In the genomic region with DNA sequence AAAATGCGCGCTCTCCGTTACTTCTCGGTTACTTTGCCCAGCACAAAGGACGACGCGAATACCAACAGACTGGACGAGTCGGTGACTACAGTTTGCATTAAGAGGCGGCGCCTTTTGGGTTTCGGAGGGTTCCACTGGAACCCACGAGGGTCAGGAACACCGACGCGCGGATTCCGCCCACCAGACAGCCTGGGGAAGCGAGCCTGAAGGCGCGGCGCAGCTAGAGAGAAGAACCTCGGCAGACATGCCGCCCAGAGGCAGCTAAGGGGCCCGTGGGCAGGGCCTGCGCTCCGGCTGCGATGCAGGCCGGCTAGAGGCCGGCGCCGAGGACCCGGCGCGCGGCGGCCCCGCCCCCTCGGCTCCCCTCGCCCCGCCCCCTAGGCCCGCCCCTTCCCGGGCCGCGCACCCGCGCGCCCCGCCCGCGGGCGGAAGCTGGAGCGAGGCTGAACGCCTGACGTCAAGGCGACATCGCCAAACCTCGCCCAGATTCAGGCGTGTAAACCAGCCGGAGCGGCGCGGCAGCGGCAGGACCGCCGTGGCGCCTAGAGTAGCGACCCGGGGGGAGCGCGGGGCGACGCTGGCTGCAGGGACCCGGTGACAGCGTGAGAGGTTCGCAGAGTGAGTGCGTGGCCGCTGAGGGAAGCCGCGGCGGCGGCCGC, we compare ENCODE assay signal across 1 cellular context.
A peak's percentile ranks its signal among the peaks of the same experiment; 100 is the strongest.
TF ChIP-seq lines count a peak whose summit lies in the region.

TSS of gene RAP1B (plus strand) at position 465 of the 659 bp plus-strand sequence. CDS start 37,826 bp downstream, outside the sequence.

TF ChIP-seq in K562, 482 proteins besides CTCF, POLR2A, EP300 and RAD21 (continued from another document and continues in another):
- no peak for TF ChIP-seq ZNF398 (CRISPR knock-in tag; IDR thresholded peaks at IDR 0.05)
- peak; percentile 90 for TF ChIP-seq GTF2E2 (tag; IDR thresholded peaks at IDR 0.05)
- TF ChIP-seq CHD4 (IDR thresholded peaks at IDR 0.05; ENCODE audit: insufficient read depth, insufficient replicate concordance, low read depth, low read length, poor library complexity, severe bottlenecking) = no peak
- no peak for TF ChIP-seq ZNF77 (CRISPR knock-in tag; IDR thresholded peaks at IDR 0.05)
- TF ChIP-seq BRCA1 (IDR thresholded peaks at IDR 0.05) = no peak
- TF ChIP-seq BRCA1 (CRISPR knock-in tag; IDR thresholded peaks at IDR 0.05) = no peak
- TF ChIP-seq, protein P1, sequence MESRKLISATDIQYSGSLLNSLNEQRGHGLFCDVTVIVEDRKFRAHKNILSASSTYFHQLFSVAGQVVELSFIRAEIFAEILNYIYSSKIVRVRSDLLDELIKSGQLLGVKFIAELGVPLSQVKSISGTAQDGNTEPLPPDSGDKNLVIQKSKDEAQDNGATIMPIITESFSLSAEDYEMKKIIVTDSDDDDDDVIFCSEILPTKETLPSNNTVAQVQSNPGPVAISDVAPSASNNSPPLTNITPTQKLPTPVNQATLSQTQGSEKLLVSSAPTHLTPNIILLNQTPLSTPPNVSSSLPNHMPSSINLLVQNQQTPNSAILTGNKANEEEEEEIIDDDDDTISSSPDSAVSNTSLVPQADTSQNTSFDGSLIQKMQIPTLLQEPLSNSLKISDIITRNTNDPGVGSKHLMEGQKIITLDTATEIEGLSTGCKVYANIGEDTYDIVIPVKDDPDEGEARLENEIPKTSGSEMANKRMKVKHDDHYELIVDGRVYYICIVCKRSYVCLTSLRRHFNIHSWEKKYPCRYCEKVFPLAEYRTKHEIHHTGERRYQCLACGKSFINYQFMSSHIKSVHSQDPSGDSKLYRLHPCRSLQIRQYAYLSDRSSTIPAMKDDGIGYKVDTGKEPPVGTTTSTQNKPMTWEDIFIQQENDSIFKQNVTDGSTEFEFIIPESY (CRISPR knock-in tag; IDR thresholded peaks at IDR 0.05) = no peak
- TF ChIP-seq, protein P2, sequence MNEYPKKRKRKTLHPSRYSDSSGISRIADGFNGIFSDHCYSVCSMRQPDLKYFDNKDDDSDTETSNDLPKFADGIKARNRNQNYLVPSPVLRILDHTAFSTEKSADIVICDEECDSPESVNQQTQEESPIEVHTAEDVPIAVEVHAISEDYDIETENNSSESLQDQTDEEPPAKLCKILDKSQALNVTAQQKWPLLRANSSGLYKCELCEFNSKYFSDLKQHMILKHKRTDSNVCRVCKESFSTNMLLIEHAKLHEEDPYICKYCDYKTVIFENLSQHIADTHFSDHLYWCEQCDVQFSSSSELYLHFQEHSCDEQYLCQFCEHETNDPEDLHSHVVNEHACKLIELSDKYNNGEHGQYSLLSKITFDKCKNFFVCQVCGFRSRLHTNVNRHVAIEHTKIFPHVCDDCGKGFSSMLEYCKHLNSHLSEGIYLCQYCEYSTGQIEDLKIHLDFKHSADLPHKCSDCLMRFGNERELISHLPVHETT (CRISPR knock-in tag; conservative IDR thresholded peaks at IDR 0.05 in 1 of 2, IDR thresholded peaks at IDR 0.05 in 1 of 2) = peak in 1 of 2 experiments; percentile 55; a peak in 2 of 4 replicates
- TF ChIP-seq ARID3A (IDR thresholded peaks at IDR 0.05; ENCODE audit: borderline replicate concordance, low read depth, low read length) = no peak
- TF ChIP-seq HSF4 (CRISPR knock-in tag; IDR thresholded peaks at IDR 0.05; ENCODE audit: borderline replicate concordance) = no peak
- TF ChIP-seq ZBTB9 (CRISPR knock-in tag; IDR thresholded peaks at IDR 0.05) = no peak
- peak; percentile 23; the same call in 1 of the 2 replicates for TF ChIP-seq HCFC1 (IDR thresholded peaks at IDR 0.05; ENCODE audit: low read depth, low read length)
- TF ChIP-seq ZNF184 (CRISPR knock-in tag; IDR thresholded peaks at IDR 0.05) = no peak
- no peak for TF ChIP-seq BCLAF1 (IDR thresholded peaks at IDR 0.05; ENCODE audit: borderline replicate concordance in 1 of 2, control insufficient read depth in 1 of 2, low read depth in 2 of 2, low read length in 1 of 2)
- TF ChIP-seq FOXP1 (CRISPR knock-in tag; IDR thresholded peaks at IDR 0.05) = no peak
- no peak for TF ChIP-seq CBFB (CRISPR knock-in tag; IDR thresholded peaks at IDR 0.05)
- TF ChIP-seq, protein P3, sequence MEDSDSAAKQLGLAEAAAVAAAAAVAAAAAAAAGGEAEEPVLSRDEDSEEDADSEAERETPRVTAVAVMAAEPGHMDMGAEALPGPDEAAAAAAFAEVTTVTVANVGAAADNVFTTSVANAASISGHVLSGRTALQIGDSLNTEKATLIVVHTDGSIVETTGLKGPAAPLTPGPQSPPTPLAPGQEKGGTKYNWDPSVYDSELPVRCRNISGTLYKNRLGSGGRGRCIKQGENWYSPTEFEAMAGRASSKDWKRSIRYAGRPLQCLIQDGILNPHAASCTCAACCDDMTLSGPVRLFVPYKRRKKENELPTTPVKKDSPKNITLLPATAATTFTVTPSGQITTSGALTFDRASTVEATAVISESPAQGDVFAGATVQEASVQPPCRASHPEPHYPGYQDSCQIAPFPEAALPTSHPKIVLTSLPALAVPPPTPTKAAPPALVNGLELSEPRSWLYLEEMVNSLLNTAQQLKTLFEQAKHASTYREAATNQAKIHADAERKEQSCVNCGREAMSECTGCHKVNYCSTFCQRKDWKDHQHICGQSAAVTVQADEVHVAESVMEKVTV (CRISPR knock-in tag; IDR thresholded peaks at IDR 0.05) = no peak
- no peak for TF ChIP-seq HNRNPH1 (optimal IDR thresholded peaks at IDR 0.05; ENCODE audit: low read depth, low read length)
- no peak for TF ChIP-seq ELF4 (CRISPR knock-in tag; IDR thresholded peaks at IDR 0.05)
- TF ChIP-seq CBX3 (IDR thresholded peaks at IDR 0.05; ENCODE audit: borderline replicate concordance in 1 of 2, low read length in 2 of 2) = no peak
- no peak for TF ChIP-seq IFI16 (CRISPR knock-in tag; IDR thresholded peaks at IDR 0.05)
- no peak for TF ChIP-seq THRA (IDR thresholded peaks at IDR 0.05)
- peak; percentile 95 for TF ChIP-seq POLR2G (IDR thresholded peaks at IDR 0.05; ENCODE audit: low read depth, low read length)
- TF ChIP-seq ZBED1 (IDR thresholded peaks at IDR 0.05) = no peak
- TF ChIP-seq RCOR1 (IDR thresholded peaks at IDR 0.05; ENCODE audit: borderline replicate concordance in 1 of 2, low read depth in 2 of 2, low read length in 2 of 2) = no peak
- TF ChIP-seq, protein P4, sequence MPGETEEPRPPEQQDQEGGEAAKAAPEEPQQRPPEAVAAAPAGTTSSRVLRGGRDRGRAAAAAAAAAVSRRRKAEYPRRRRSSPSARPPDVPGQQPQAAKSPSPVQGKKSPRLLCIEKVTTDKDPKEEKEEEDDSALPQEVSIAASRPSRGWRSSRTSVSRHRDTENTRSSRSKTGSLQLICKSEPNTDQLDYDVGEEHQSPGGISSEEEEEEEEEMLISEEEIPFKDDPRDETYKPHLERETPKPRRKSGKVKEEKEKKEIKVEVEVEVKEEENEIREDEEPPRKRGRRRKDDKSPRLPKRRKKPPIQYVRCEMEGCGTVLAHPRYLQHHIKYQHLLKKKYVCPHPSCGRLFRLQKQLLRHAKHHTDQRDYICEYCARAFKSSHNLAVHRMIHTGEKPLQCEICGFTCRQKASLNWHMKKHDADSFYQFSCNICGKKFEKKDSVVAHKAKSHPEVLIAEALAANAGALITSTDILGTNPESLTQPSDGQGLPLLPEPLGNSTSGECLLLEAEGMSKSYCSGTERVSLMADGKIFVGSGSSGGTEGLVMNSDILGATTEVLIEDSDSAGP (CRISPR knock-in tag; IDR thresholded peaks at IDR 0.05) = no peak
- TF ChIP-seq ZNF143 (CRISPR knock-in tag; IDR thresholded peaks at IDR 0.05) = no peak
- TF ChIP-seq ATF1 (CRISPR knock-in tag; IDR thresholded peaks at IDR 0.05) = no peak; the same call in 1 of the 2 replicates
- 0 out of 2 replicates have a peak, but pooled peaks have one; percentile 33 for TF ChIP-seq ATF1 (tag; IDR thresholded peaks at IDR 0.05)
- no peak for TF ChIP-seq HMG20A (CRISPR knock-in tag; conservative IDR thresholded peaks at IDR 0.05)
- no peak for TF ChIP-seq DIDO1 (tag; IDR thresholded peaks at IDR 0.05; ENCODE audit: low read depth)
- no peak for TF ChIP-seq ZNF354B (CRISPR knock-in tag; IDR thresholded peaks at IDR 0.05)
- peak; percentile 66 to 80 for TF ChIP-seq MAZ (CRISPR knock-in tag; conservative IDR thresholded peaks at IDR 0.05 in 1 of 2, IDR thresholded peaks at IDR 0.05 in 1 of 2)
- TF ChIP-seq MTA1 (IDR thresholded peaks at IDR 0.05; ENCODE audit: borderline replicate concordance) = no peak
- no peak for TF ChIP-seq ZNF512 (tag; IDR thresholded peaks at IDR 0.05)
